1 cellular context compared by ENCODE assay signal in the genomic region with DNA sequence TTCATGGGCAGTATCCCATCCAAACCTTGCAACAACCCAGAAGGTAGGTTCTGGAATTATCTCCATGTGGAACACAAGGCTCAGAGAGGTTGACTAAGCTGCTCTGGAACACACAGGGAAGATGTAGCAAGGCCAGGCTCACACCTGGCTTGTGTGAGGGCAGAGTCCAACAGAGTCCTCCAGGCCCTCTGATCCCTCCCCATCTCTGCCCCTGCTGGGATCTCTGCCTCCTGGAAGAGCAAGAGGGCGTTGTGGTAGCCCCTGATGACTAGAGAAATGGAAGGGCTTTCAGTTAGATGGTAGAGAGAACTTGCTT.
TF ChIP-seq lines count a peak whose summit lies in the region.

No MANE protein-coding gene starts in this region.

TF ChIP-seq in K562, 482 proteins besides CTCF, POLR2A, EP300 and RAD21:
- TF ChIP-seq BCOR (IDR thresholded peaks at IDR 0.05) (0 out of 2 replicates have a peak, but pooled peaks have one; percentile 13), PML (IDR thresholded peaks at IDR 0.05; ENCODE audit: low read length) (no peak)
